21 cellular contexts compared by ENCODE assay signal in genomic region chr5:59428391-59428790, GRCh38.
"Had no signal": no experiment of that assay in that cellular context is flagged by ENCODE, and none has a peak within 500 bp of the region (broad histone marks: within the 10 kb centered on the region; RNA-seq: fewer than 3 reads in every experiment).

No MANE protein-coding gene starts in this region.

- H3K79me2 ChIP-seq: hepatocyte, parathyroid adenoma had no signal

- H3K4me1 Mint-ChIP-seq: naive thymus-derived CD4-positive, alpha-beta T cell; nephron progenitor cell; stimulated activated naive B cell treated with anti-CD40 and anti-IgM and Interleukin-4, amounts not matched to agents 10 μg/mL and 1 μg/mL and 100 μg/mL, for 72 hours; stimulated activated naive CD8-positive, alpha-beta T cell treated with anti-CD3 and anti-CD28 coated beads, Interleukin-15, amount 100 ng/mL, for 72 hours had no signal

- ATAC-seq: esophagus mucosa; left lobe of liver; naive thymus-derived CD4-positive, alpha-beta T cell; psoas muscle; stimulated activated naive B cell treated with anti-CD40 and anti-IgM and Interleukin-4, amounts not matched to agents 10 μg/mL and 1 μg/mL and 100 μg/mL, for 72 hours; stimulated activated naive CD8-positive, alpha-beta T cell treated with anti-CD3 and anti-CD28 coated beads, Interleukin-15, amount 100 ng/mL, for 72 hours had no signal

- H3K9ac ChIP-seq: parathyroid adenoma had no signal

- H3K4me3 Mint-ChIP-seq: naive thymus-derived CD4-positive, alpha-beta T cell; nephron progenitor cell; stimulated activated naive B cell treated with anti-CD40 and anti-IgM and Interleukin-4, amounts not matched to agents 10 μg/mL and 1 μg/mL and 100 μg/mL, for 72 hours; stimulated activated naive CD8-positive, alpha-beta T cell treated with anti-CD3 and anti-CD28 coated beads, Interleukin-15, amount 100 ng/mL, for 72 hours had no signal

- H3K27me3 ChIP-seq: dorsolateral prefrontal cortex, hepatocyte, sigmoid colon, transverse colon had no signal

- H3K36me3 Mint-ChIP-seq: naive thymus-derived CD4-positive, alpha-beta T cell had no signal

- H3K27ac Mint-ChIP-seq: naive thymus-derived CD4-positive, alpha-beta T cell; nephron progenitor cell; stimulated activated naive B cell treated with anti-CD40 and anti-IgM and Interleukin-4, amounts not matched to agents 10 μg/mL and 1 μg/mL and 100 μg/mL, for 72 hours; stimulated activated naive CD8-positive, alpha-beta T cell treated with anti-CD3 and anti-CD28 coated beads, Interleukin-15, amount 100 ng/mL, for 72 hours had no signal

- H3K27me3 Mint-ChIP-seq: stimulated activated naive B cell treated with anti-CD40 and anti-IgM and Interleukin-4, amounts not matched to agents 10 μg/mL and 1 μg/mL and 100 μg/mL, for 72 hours; stimulated activated naive CD8-positive, alpha-beta T cell treated with anti-CD3 and anti-CD28 coated beads, Interleukin-15, amount 100 ng/mL, for 72 hours had no signal

- H3K9me3 ChIP-seq: psoas muscle, sigmoid colon, thoracic aorta, transverse colon had no signal

- DNase-seq: dorsolateral prefrontal cortex; effector CD8-positive, alpha-beta T cell; foreskin fibroblast; head of caudate nucleus; mammary epithelial cell; naive thymus-derived CD4-positive, alpha-beta T cell; nephron progenitor cell; psoas muscle; sigmoid colon; stimulated activated CD4-positive, alpha-beta T cell treated with anti-CD3 and anti-CD28 coated beads, Interleukin-2, amount 100 ng/mL, for 24 hours; stimulated activated CD4-positive, alpha-beta T cell treated with anti-CD3 and anti-CD28 coated beads, Interleukin-4, amount 100 ng/mL, for 4 hours; stimulated activated naive B cell treated with anti-CD40 and anti-IgM and Interleukin-4, amounts not matched to agents 10 μg/mL and 1 μg/mL and 100 μg/mL, for 72 hours; stimulated activated naive CD8-positive, alpha-beta T cell treated with anti-CD3 and anti-CD28 coated beads, Interleukin-15, amount 100 ng/mL, for 72 hours; transverse colon had no signal

- H3K4me3 ChIP-seq: coronary artery, hepatocyte, psoas muscle, sigmoid colon, skin epidermis, thoracic aorta, transverse colon had no signal

- H3K4me2 ChIP-seq: hepatocyte had no signal

- H3K4me1 ChIP-seq: transverse colon had no signal

- H2AFZ ChIP-seq: hepatocyte, parathyroid adenoma had no signal

- H3K27ac ChIP-seq: coronary artery, dorsolateral prefrontal cortex, hepatocyte, parathyroid adenoma, psoas muscle, sigmoid colon, skin epidermis, thoracic aorta, transverse colon had no signal

- H3K9me3 Mint-ChIP-seq: nephron progenitor cell; stimulated activated naive CD8-positive, alpha-beta T cell treated with anti-CD3 and anti-CD28 coated beads, Interleukin-15, amount 100 ng/mL, for 72 hours had no signal
